1 cellular context compared by ENCODE assay signal in the genomic region with DNA sequence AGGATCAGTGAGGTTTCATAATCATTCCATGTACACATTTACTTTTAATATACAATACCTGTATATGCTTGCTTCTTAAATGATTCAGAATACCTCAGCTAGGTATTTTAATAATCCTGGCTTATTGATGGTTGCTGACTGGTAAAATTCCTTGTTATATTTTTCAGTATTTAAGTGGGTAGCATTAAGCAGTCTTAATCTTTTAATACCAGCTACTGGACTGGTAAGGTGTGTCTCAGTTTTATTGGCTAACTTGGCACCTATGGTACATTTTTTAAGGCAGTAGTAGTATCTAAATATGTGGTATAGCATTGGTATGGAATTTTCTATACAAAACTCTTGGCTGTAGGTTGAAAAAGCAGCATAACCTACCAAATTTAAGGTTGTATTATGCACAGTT.
TF ChIP-seq lines count a peak whose summit lies in the region.

No MANE protein-coding gene starts in this region.

TF ChIP-seq in A549, 52 proteins besides CTCF, POLR2A, EP300 and RAD21 (continued from another document):
- TF ChIP-seq ESRRA (IDR thresholded peaks at IDR 0.05; ENCODE audit: borderline replicate concordance, low read length) (no peak), GATA3 (IDR thresholded peaks at IDR 0.05; ENCODE audit: borderline replicate concordance) (no peak)
- TF ChIP-seq, protein P1, sequence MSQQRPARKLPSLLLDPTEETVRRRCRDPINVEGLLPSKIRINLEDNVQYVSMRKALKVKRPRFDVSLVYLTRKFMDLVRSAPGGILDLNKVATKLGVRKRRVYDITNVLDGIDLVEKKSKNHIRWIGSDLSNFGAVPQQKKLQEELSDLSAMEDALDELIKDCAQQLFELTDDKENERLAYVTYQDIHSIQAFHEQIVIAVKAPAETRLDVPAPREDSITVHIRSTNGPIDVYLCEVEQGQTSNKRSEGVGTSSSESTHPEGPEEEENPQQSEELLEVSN (IDR thresholded peaks at IDR 0.05; ENCODE audit: borderline replicate concordance, low read depth), result no peak
